Comparison of ENCODE assay signal across 11 cellular contexts in genomic region chr14:52834440-52834842, GRCh38. TPM values are rescaled to one million over a fixed set of nuclear protein-coding genes. Genes with fewer than 3 reads are reported as not detected.
DNase-seq lines count a peak whose midpoint lies in the region; ATAC-seq and TF ChIP-seq lines count a peak whose summit lies in the region.
"Had no signal": no experiment of that assay in that cellular context is flagged by ENCODE, and none has a peak within 500 bp of the region (broad histone marks: within the 10 kb centered on the region; RNA-seq: fewer than 3 reads in every experiment).

No MANE protein-coding gene starts in this region.

- H3F3A ChIP-seq in MM.1S (ENCODE audit: insufficient read depth, low read length) = no peaks in the 10 kb centered on the region

- H3K36me3 Mint-ChIP-seq in mesothelial cell of epicardium = no peaks in the 10 kb centered on the region

- no peaks in the 10 kb centered on the region for H3K9me3 Mint-ChIP-seq in mesothelial cell of epicardium

- no peaks in the 10 kb centered on the region for H3K9me2 ChIP-seq in MM.1S (replicated peaks; ENCODE audit: insufficient read depth, low read length)

- peaks cover 34% of the 10 kb centered on the region for H3K4me1 Mint-ChIP-seq in mesothelial cell of epicardium

- ATAC-seq in HG03175 (IDR thresholded peaks at IDR 0.05; ENCODE audit: unreplicated experiment) = no peak
- ATAC-seq: left colon had no signal

- no peak overlapping the region for H2AFZ ChIP-seq in MM.1S (ENCODE audit: low read length)

- H3K36me3 ChIP-seq in MM.1S (replicated peaks; ENCODE audit: insufficient read depth, low read length) = no peaks in the 10 kb centered on the region
- H3K36me3 ChIP-seq: prostate gland had no signal

- no peaks in the 10 kb centered on the region for H4K20me1 ChIP-seq in MM.1S (ENCODE audit: insufficient read depth, low read length)

- no peak overlapping the region for H3K4me3 Mint-ChIP-seq in mesothelial cell of epicardium

- no peak overlapping the region for H3K4me3 ChIP-seq in cardiac fibroblast (replicated peaks in 1 of 2; ENCODE audit: low read depth in 2 of 2, low read length in 2 of 2)
- no peak overlapping the region for H3K4me3 ChIP-seq in MM.1S (ENCODE audit: low read length)
- H3K4me3 ChIP-seq: prostate gland had no signal

- H3K79me2 ChIP-seq in MM.1S (ENCODE audit: low read length) = no peaks in the 10 kb centered on the region

- TF ChIP-seq CTCF in cardiac fibroblast (IDR thresholded peaks at IDR 0.05; ENCODE audit: low read depth, low read length) (no peak), mesothelial cell of epicardium (IDR thresholded peaks at IDR 0.05; ENCODE audit: unreplicated experiment) (no peak), MM.1S (IDR thresholded peaks at IDR 0.05; ENCODE audit: low read length) (no peak), GM20000 (IDR thresholded peaks at IDR 0.05; ENCODE audit: extremely low read depth, missing control alignments) (no peak)

- H3K4me1 ChIP-seq in MM.1S (ENCODE audit: low read length) = no peaks in the 10 kb centered on the region
- H3K4me1 ChIP-seq: prostate gland had no signal

- H3K27ac ChIP-seq in MM.1S (ENCODE audit: low read length) = no peak overlapping the region
- H3K27ac ChIP-seq: prostate gland had no signal

- no peaks in the 10 kb centered on the region for H3K27me3 ChIP-seq in MM.1S (replicated peaks; ENCODE audit: insufficient read depth, low read length)

- H3K9me3 ChIP-seq in MM.1S (replicated peaks; ENCODE audit: insufficient read depth, low read length) = no peaks in the 10 kb centered on the region
- H3K9me3 ChIP-seq: prostate gland had no signal

- no peak overlapping the region for H3K9ac ChIP-seq in MM.1S (ENCODE audit: low read length)

- H3K27ac Mint-ChIP-seq in mesothelial cell of epicardium = peak overlapping the region; percentile 91

- DNase-seq in DMS53 (lab: John Stamatoyannopoulos, UW) (peak; percentile 41), LHCN-M2 (ENCODE audit: low read depth) (peak; percentile 92), cardiac fibroblast (ENCODE audit: low read depth in 2 of 2) (peak; percentile 79 to 95), mesothelial cell of epicardium (ENCODE audit: low spot score in 2 of 2, unreplicated experiment in 2 of 2) (no peak), MV-4-11 (lab: John Stamatoyannopoulos, UW) (no peak), MM.1S (no peak), GM20000 (ENCODE audit: low spot score) (no peak)
- DNase-seq: effector memory CD4-positive, alpha-beta T cell; left colon had no signal

- H3K27me3 Mint-ChIP-seq in mesothelial cell of epicardium (ENCODE audit: low read depth) = no peaks in the 10 kb centered on the region

- no peak overlapping the region for H3K4me2 ChIP-seq in MM.1S (ENCODE audit: low read depth, low read length)

RNA-seq across cellular contexts. Expression of gene GNPNAT1, which starts 43.0 kb away (rescaled TPM):
- total RNA-seq in LHCN-M2 (2014; rRNA removed) (38.1 and 40.2 TPM in 2 replicates), mesothelial cell of epicardium (17.4 to 19.7 TPM (median 17.8 TPM) in 3 replicates)
- polyA plus RNA-seq in LHCN-M2 (2012) = 22.2 TPM

Comparison
In these comparisons a context has a peak if more than half of its experiments do, and no peak if none do; other contexts are left out.
1. DNase-seq: peak in DMS53 (single experiment), LHCN-M2 (single experiment) and cardiac fibroblast (2 of 2); none in mesothelial cell of epicardium (0 of 2), MV-4-11 (single experiment), MM.1S (single experiment) and GM20000 (single experiment).